In genomic region chr3:11643212-11644087, GRCh38 we compare ENCODE assay signal across 8 cellular contexts. TPM values are rescaled to one million over a fixed set of nuclear protein-coding genes. Genes with fewer than 3 reads are reported as not detected.
DNase-seq lines count a peak whose midpoint lies in the region; TF ChIP-seq lines count a peak whose summit lies in the region.

A gene with protein sequence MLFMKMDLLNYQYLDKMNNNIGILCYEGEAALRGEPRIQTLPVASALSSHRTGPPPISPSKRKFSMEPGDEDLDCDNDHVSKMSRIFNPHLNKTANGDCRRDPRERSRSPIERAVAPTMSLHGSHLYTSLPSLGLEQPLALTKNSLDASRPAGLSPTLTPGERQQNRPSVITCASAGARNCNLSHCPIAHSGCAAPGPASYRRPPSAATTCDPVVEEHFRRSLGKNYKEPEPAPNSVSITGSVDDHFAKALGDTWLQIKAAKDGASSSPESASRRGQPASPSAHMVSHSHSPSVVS (minus strand): TSS chr3:11643915. CDS start chr3:11643518, 397 bp downstream.

- H3K27me3 Mint-ChIP-seq in activated naive CD4-positive, alpha-beta T cell treated with anti-CD3 and anti-CD28 coated beads, Interleukin-2, amount 50 U/mL, for 24 hours = no peaks in the 10 kb centered on the region

- TF ChIP-seq EP300 in SK-N-SH (IDR thresholded peaks at IDR 0.05; ENCODE audit: borderline replicate concordance in 1 of 2, low read depth in 1 of 2, low read length in 1 of 2) (no peak), suprapubic skin (IDR thresholded peaks at IDR 0.05) (no peak)

- peak; percentile 52 for TF ChIP-seq RAD21 in SK-N-SH (IDR thresholded peaks at IDR 0.05; ENCODE audit: low read length)

- H3K4me1 ChIP-seq in SK-N-SH (ENCODE audit: control insufficient read depth in 1 of 2, insufficient read depth in 2 of 2, low read depth in 1 of 2, low read length in 1 of 2) = peaks cover 23 to 27% of the 10 kb centered on the region in 2 experiments
- H3K4me1 ChIP-seq in suprapubic skin = peaks cover 44% of the 10 kb centered on the region

- POLR2A ChIA-PET in SK-N-SH (lab: Yijun Ruan, JAX) = interaction anchor here (0.6 to 1.0 kb wide), 4 partner anchors 135 to 570 kb away, joined by 3 to 5 read pairs (median 3); no protein-coding TSS in a partner anchor

- peaks cover 45% of the 10 kb centered on the region for H3K4me1 Mint-ChIP-seq in activated naive CD4-positive, alpha-beta T cell treated with anti-CD3 and anti-CD28 coated beads, Interleukin-2, amount 50 U/mL, for 24 hours

- H3K9me3 ChIP-seq in SK-N-SH = no peaks in the 10 kb centered on the region
- H3K9me3 ChIP-seq in suprapubic skin = no peaks in the 10 kb centered on the region

- H3K27ac ChIP-seq in SK-N-SH (ENCODE audit: low read depth in 2 of 2, low read length in 1 of 2) (peak within 1 kb of the TSS; percentile 98), suprapubic skin (peak within 1 kb of the TSS; percentile 90)

- DNase-seq in EL = peak; percentile 90
- peak; percentile 91 for DNase-seq in H4 (ENCODE audit: low spot score)
- DNase-seq in LoVo (ENCODE audit: low spot score) = peak; percentile 83
- peak; percentile 88 for DNase-seq in SK-N-SH
- DNase-seq in glomerular endothelial cell (ENCODE audit: extremely low read depth, low read depth, low spot score) = no peak
- peak; percentile 84 for DNase-seq in occipital lobe (lab: John Stamatoyannopoulos, UW)
- peak; percentile 92 to 93 for DNase-seq in suprapubic skin (ENCODE audit: low spot score in 2 of 2)

- CTCF ChIA-PET in SK-N-SH (lab: Yijun Ruan, JAX) = interaction anchor here (0.7 to 3.0 kb wide), 6 partner anchors 11 to 264 kb away, joined by 3 to 27 read pairs (median 3); no protein-coding TSS in a partner anchor

- H3K4me3 ChIP-seq in SK-N-SH (ENCODE audit: low read depth in 2 of 2, low read length in 1 of 2) (peak within 1 kb of the TSS; percentile 70 to 71), suprapubic skin (peak within 1 kb of the TSS; percentile 70)

- no peaks in the 10 kb centered on the region for H3K9me2 ChIP-seq in SK-N-SH

- H3K36me3 ChIP-seq in SK-N-SH (replicated peaks in 1 of 2; ENCODE audit: control insufficient read depth in 1 of 2, insufficient read depth in 2 of 2, low read length in 1 of 2) (peaks cover 0 to 7% of the 10 kb centered on the region in 2 experiments), suprapubic skin (no peaks in the 10 kb centered on the region)

- H3K27me3 ChIP-seq in SK-N-SH (ENCODE audit: insufficient read depth) (no peaks in the 10 kb centered on the region), suprapubic skin (no peaks in the 10 kb centered on the region)

- H2AFZ ChIP-seq in SK-N-SH (ENCODE audit: low read depth) = peak within 1 kb of the TSS; percentile 82

- H3F3A ChIP-seq in SK-N-SH (replicated peaks; ENCODE audit: insufficient read depth) = peaks cover 34% of the 10 kb centered on the region

- H3K4me2 ChIP-seq in SK-N-SH = peak within 1 kb of the TSS; percentile 84

- no peaks in the 10 kb centered on the region for H3K9me3 Mint-ChIP-seq in activated naive CD4-positive, alpha-beta T cell treated with anti-CD3 and anti-CD28 coated beads, Interleukin-2, amount 50 U/mL, for 24 hours

- H3K27ac Mint-ChIP-seq in activated naive CD4-positive, alpha-beta T cell treated with anti-CD3 and anti-CD28 coated beads, Interleukin-2, amount 50 U/mL, for 24 hours = peak within 1 kb of the TSS; percentile 98

- no peak for TF ChIP-seq CTCF in SK-N-SH (IDR thresholded peaks at IDR 0.05)
- TF ChIP-seq CTCF in suprapubic skin (IDR thresholded peaks at IDR 0.05) = no peak

- peak within 1 kb of the TSS; percentile 100 for H3K4me3 Mint-ChIP-seq in activated naive CD4-positive, alpha-beta T cell treated with anti-CD3 and anti-CD28 coated beads, Interleukin-2, amount 50 U/mL, for 24 hours

- peaks cover 51% of the 10 kb centered on the region for H3K79me2 ChIP-seq in SK-N-SH (ENCODE audit: insufficient read depth)

- TF ChIP-seq POLR2A in suprapubic skin (IDR thresholded peaks at IDR 0.05) = peak in 1 of 2 donors; percentile 65

- H3K9ac ChIP-seq in SK-N-SH = peak within 1 kb of the TSS; percentile 98

- 1% methylated on average over 40 of the region's 42 CpGs for WGBS in SK-N-SH (ENCODE audit: low lambda C conversion rate)
- WGBS in suprapubic skin = under 1% methylated on average over 34 of the region's 42 CpGs

- peaks cover 2% of the 10 kb centered on the region for H3K36me3 Mint-ChIP-seq in activated naive CD4-positive, alpha-beta T cell treated with anti-CD3 and anti-CD28 coated beads, Interleukin-2, amount 50 U/mL, for 24 hours

- peaks cover 23% of the 10 kb centered on the region for H4K20me1 ChIP-seq in SK-N-SH (ENCODE audit: insufficient read depth)

TF ChIP-seq in SK-N-SH, 30 proteins besides CTCF, POLR2A, EP300 and RAD21:
- TF ChIP-seq PBX3 (IDR thresholded peaks at IDR 0.05) (peak; percentile 30), NFIC (IDR thresholded peaks at IDR 0.05; ENCODE audit: borderline replicate concordance) (peak; percentile 39; the same call in 1 of the 2 replicates), GATA2 (CRISPR knock-in tag; IDR thresholded peaks at IDR 0.05) (no peak), TCF12 (IDR thresholded peaks at IDR 0.05) (peak; percentile 66; the same call in 1 of the 2 replicates), SMC3 (IDR thresholded peaks at IDR 0.05; ENCODE audit: low read depth, low read length) (peak; percentile 28; the same call in 1 of the 2 replicates), POLR2AphosphoS5 (IDR thresholded peaks at IDR 0.05; ENCODE audit: low read depth, low read length) (peak; percentile 91), TEAD4 (IDR thresholded peaks at IDR 0.05; ENCODE audit: borderline replicate concordance, insufficient read depth) (0 out of 2 replicates have a peak, but pooled peaks have one; percentile 11), TAF1 (IDR thresholded peaks at IDR 0.05; ENCODE audit: borderline replicate concordance, low read depth, low read length) (peak; percentile 85), NRF1 (IDR thresholded peaks at IDR 0.05; ENCODE audit: low read depth, low read length) (peak; percentile 79), MXI1 (IDR thresholded peaks at IDR 0.05; ENCODE audit: low read depth, low read length) (peak; percentile 96), MEF2A (IDR thresholded peaks at IDR 0.05; ENCODE audit: borderline replicate concordance, low read depth) (no peak), REST (IDR thresholded peaks at IDR 0.05; ENCODE audit: low read depth, low read length) (no peak), GABPA (IDR thresholded peaks at IDR 0.05; ENCODE audit: low read depth) (peak; percentile 59), ELF1 (IDR thresholded peaks at IDR 0.05) (peak; percentile 72), JUND (IDR thresholded peaks at IDR 0.05) (no peak), MAX (IDR thresholded peaks at IDR 0.05; ENCODE audit: low read depth) (peak; percentile 88), SIN3A (IDR thresholded peaks at IDR 0.05; ENCODE audit: borderline replicate concordance, low read depth, low read length) (peak; percentile 97), YY1 (IDR thresholded peaks at IDR 0.05; ENCODE audit: low read depth) (no peak)

RNA-seq across cellular contexts. Expression of the gene that starts here (rescaled TPM):
- 30.8 and 34.7 TPM in 2 replicates for total RNA-seq in H4 (2014; rRNA removed; shearing (Covaris generic))
- 48.9 and 52.1 TPM in 2 replicates for polyA plus RNA-seq in SK-N-SH (2012; rRNA removed)
- polyA plus RNA-seq in SK-N-SH (2012; cell fraction: cytosol; rRNA removed) = 40.5 and 45.5 TPM in 2 replicates
- 60.2 and 71.7 TPM in 2 replicates for polyA plus RNA-seq in SK-N-SH (2012; cell fraction: nucleus; rRNA removed)
- 68.1 and 86.9 TPM in 2 replicates for total RNA-seq in glomerular endothelial cell
- total RNA-seq in occipital lobe = 86.1 TPM
- total RNA-seq in suprapubic skin = 10 to 100 TPM; 66.8 to 86.5 (median 75.9) TPM
